In genomic region chr1:27574871-27575831, GRCh38 we compare ENCODE assay signal across 8 cellular contexts. TPM values are rescaled to one million over a fixed set of nuclear protein-coding genes. Genes with fewer than 3 reads are reported as not detected.
DNase-seq lines count a peak whose midpoint lies in the region; ATAC-seq and TF ChIP-seq lines count a peak whose summit lies in the region.

No MANE protein-coding gene starts in this region.

- ATAC-seq in GM23338 (peak; percentile 54), HG02571 (IDR thresholded peaks at IDR 0.05; ENCODE audit: unreplicated experiment) (no peak), GM18517 (IDR thresholded peaks at IDR 0.05; ENCODE audit: unreplicated experiment) (no peak)
- peak; percentile 38 for ATAC-seq in naive thymus-derived CD4-positive, alpha-beta T cell

- TF ChIP-seq CTCF in GM23338 (conservative IDR thresholded peaks at IDR 0.05; ENCODE audit: low read depth in 2 of 2): peak; percentile 53 to 60
- TF ChIP-seq CTCF in OCI-LY7 (conservative IDR thresholded peaks at IDR 0.05; ENCODE audit: low read length): peak; percentile 43; the same call in 1 of the 2 replicates

- H3K4me2 ChIP-seq in GM23338: peak overlapping the region; percentile 92
- no peak overlapping the region; the same call in 1 of the 2 replicates for H3K4me2 ChIP-seq in OCI-LY7 (ENCODE audit: low read length)

- peak overlapping the region; percentile 94 for H3K27ac Mint-ChIP-seq in GM23338
- no peak overlapping the region for H3K27ac Mint-ChIP-seq in naive thymus-derived CD4-positive, alpha-beta T cell

- H3K27me3 Mint-ChIP-seq in GM23338 (ENCODE audit: insufficient read depth, low read depth, poor library complexity): peaks cover 9% of the 10 kb centered on the region
- H3K27me3 Mint-ChIP-seq in naive thymus-derived CD4-positive, alpha-beta T cell: peaks cover 0 to 23% (median 0%) of the 10 kb centered on the region in 5 donors

- H3K27me3 ChIP-seq in GM23338 (ENCODE audit: insufficient read depth): no peaks in the 10 kb centered on the region
- no peaks in the 10 kb centered on the region for H3K27me3 ChIP-seq in naive thymus-derived CD4-positive, alpha-beta T cell (ENCODE audit: control insufficient read depth in 2 of 2, insufficient read depth in 2 of 2, low read length in 2 of 2)

- peaks cover 55% of the 10 kb centered on the region for H3K4me1 Mint-ChIP-seq in GM23338
- H3K4me1 Mint-ChIP-seq in naive thymus-derived CD4-positive, alpha-beta T cell: peaks cover 12 to 64% (median 48%) of the 10 kb centered on the region in 7 donors

- CTCF ChIA-PET in OCI-LY7 (lab: Charles Lee; ENCODE audit: unreplicated experiment): interaction anchor here (0.6 kb wide), 1 partner anchor 170 kb away, joined by 3 read pairs; no protein-coding TSS in a partner anchor
- CTCF ChIA-PET in naive thymus-derived CD4-positive, alpha-beta T cell (lab: Charles Lee): interaction anchor here (0.6 to 1.6 kb wide), 3 partner anchors 26 to 163 kb away, joined by 3 to 5 read pairs (median 3); no protein-coding TSS in a partner anchor

- intact Hi-C loops in OCI-LY7 (cut with micrococcal nuclease; ENCODE audit: unreplicated experiment): no loop called here
- intact Hi-C loops in naive thymus-derived CD4-positive, alpha-beta T cell (cut with micrococcal nuclease): no loop called here

- peak overlapping the region; percentile 66 for H3K4me3 Mint-ChIP-seq in GM23338
- peak overlapping the region in 4 of 10 donors; percentile 48 to 74 (median 62) for H3K4me3 Mint-ChIP-seq in naive thymus-derived CD4-positive, alpha-beta T cell

- H2AFZ ChIP-seq in GM23338 (no peak overlapping the region), OCI-LY7 (ENCODE audit: low read length) (no peak overlapping the region)

- H3K9me3 ChIP-seq in OCI-LY7 (ENCODE audit: low read length): no peaks in the 10 kb centered on the region
- H3K9me3 ChIP-seq in naive thymus-derived CD4-positive, alpha-beta T cell (ENCODE audit: control insufficient read depth in 2 of 3, low read length in 3 of 3): no peaks in the 10 kb centered on the region

- BruUV-seq in OCI-LY7 (replicated peaks; lab: Mats Ljungman, UMichigan): no TSS peak

- DNase-seq in GM23338 (ENCODE audit: low spot score) (peak; percentile 92), OCI-LY7 (ENCODE audit: low spot score) (no peak), fibroblast of gingiva (ENCODE audit: low read depth) (peak; percentile 74), CD1c-positive myeloid dendritic cell (ENCODE audit: extremely low spot score) (no peak)
- DNase-seq in naive thymus-derived CD4-positive, alpha-beta T cell: no peak
- DNase-seq in activated CD4-positive, CD25-positive, alpha-beta regulatory T cell treated with anti-CD3 and anti-CD28 coated beads, Interleukin-2, amount 50 U/mL, for 72 hours: no peak

- H3K9me2 ChIP-seq in GM23338 (ENCODE audit: insufficient read depth) (no peaks in the 10 kb centered on the region), OCI-LY7 (ENCODE audit: insufficient read depth, low read length) (no peaks in the 10 kb centered on the region)

- peak overlapping the region; percentile 65 for H3K4me3 ChIP-seq in GM23338
- no peak overlapping the region for H3K4me3 ChIP-seq in OCI-LY7 (ENCODE audit: low read depth, low read length, poor library complexity, severe bottlenecking)
- no peak overlapping the region for H3K4me3 ChIP-seq in naive thymus-derived CD4-positive, alpha-beta T cell (ENCODE audit: low read length)

- no peaks in the 10 kb centered on the region for H3K36me3 Mint-ChIP-seq in GM23338 (ENCODE audit: low read depth)
- H3K36me3 Mint-ChIP-seq in naive thymus-derived CD4-positive, alpha-beta T cell: peaks cover 0 to 3% (median 0%) of the 10 kb centered on the region in 5 donors

- H3F3A ChIP-seq in GM23338 (replicated peaks; ENCODE audit: low read depth): peaks cover 54% of the 10 kb centered on the region

- H3K27ac ChIP-seq in GM23338 (ENCODE audit: low read depth) (peak overlapping the region; percentile 98), OCI-LY7 (ENCODE audit: low read depth, low read length, poor library complexity, severe bottlenecking) (no peak overlapping the region)
- no peak overlapping the region for H3K27ac ChIP-seq in naive thymus-derived CD4-positive, alpha-beta T cell (ENCODE audit: low read depth, low read length)

- H3K36me3 ChIP-seq in GM23338 (ENCODE audit: insufficient read depth) (no peaks in the 10 kb centered on the region), OCI-LY7 (ENCODE audit: insufficient read depth, low read length) (no peaks in the 10 kb centered on the region)
- H3K36me3 ChIP-seq in naive thymus-derived CD4-positive, alpha-beta T cell (ENCODE audit: control insufficient read depth in 2 of 3, insufficient read depth in 3 of 3, low read length in 3 of 3): no peaks in the 10 kb centered on the region

- POLR2A ChIA-PET in OCI-LY7 (lab: Charles Lee): interaction anchor here (0.7 kb wide), 1 partner anchor 274 kb away, joined by 3 read pairs; no protein-coding TSS in a partner anchor
- POLR2A ChIA-PET in naive thymus-derived CD4-positive, alpha-beta T cell (lab: Charles Lee): no interaction called here

- H3K4me1 ChIP-seq in GM23338 (ENCODE audit: insufficient read depth) (peaks cover 47% of the 10 kb centered on the region), OCI-LY7 (ENCODE audit: insufficient read depth, low read length, poor library complexity, severe bottlenecking) (peaks cover 17% of the 10 kb centered on the region)
- peaks cover 0 to 5% of the 10 kb centered on the region in 2 donors for H3K4me1 ChIP-seq in naive thymus-derived CD4-positive, alpha-beta T cell (ENCODE audit: control insufficient read depth in 2 of 2, insufficient read depth in 2 of 2, low read length in 2 of 2)

- H4K20me1 ChIP-seq in GM23338 (replicated peaks; ENCODE audit: insufficient read depth) (peaks cover 3% of the 10 kb centered on the region; the same call in 1 of the 2 replicates), OCI-LY7 (ENCODE audit: insufficient read depth, low read length) (no peaks in the 10 kb centered on the region; the same call in 1 of the 2 replicates)

- H3K79me2 ChIP-seq in GM23338 (replicated peaks; ENCODE audit: insufficient read depth) (peaks cover 34% of the 10 kb centered on the region), OCI-LY7 (ENCODE audit: insufficient read depth, low read depth, low read length) (no peaks in the 10 kb centered on the region)

- no peaks in the 10 kb centered on the region; the same call in 2 of the 3 replicates for H3K9me3 Mint-ChIP-seq in GM23338
- H3K9me3 Mint-ChIP-seq in naive thymus-derived CD4-positive, alpha-beta T cell: no peaks in the 10 kb centered on the region

RNA-seq across cellular contexts. Expression of gene AHDC1, which starts 28.8 kb away (rescaled TPM):
- 19.1 and 22.2 TPM in 2 replicates for total RNA-seq in GM23338 (2014; rRNA removed; shearing (Covaris generic))
- 6.8 and 8.3 TPM in 2 replicates for polyA plus RNA-seq in GM23338 (2016; fragmentation: Nextera tagmentation; extraction: Ambion mirVana)
- 5.5 and 6.5 TPM in 2 replicates for total RNA-seq in OCI-LY7 (2014; rRNA removed; shearing (Covaris generic))
- 8.4 and 13.8 TPM in 2 replicates for total RNA-seq in OCI-LY7 (2022)
- 10 to 100 TPM; 18.4 to 38.8 (median 21.3) TPM for total RNA-seq in naive thymus-derived CD4-positive, alpha-beta T cell
- polyA plus RNA-seq in naive thymus-derived CD4-positive, alpha-beta T cell: 1 to 10 TPM in 1 of 2 donors, under 1 TPM in 1; 0.90 to 2.0 TPM

RNA-seq across cellular contexts. Expression of gene FGR, which starts 59.8 kb away (rescaled TPM):
- 0.16 and 0.56 TPM in 2 replicates for total RNA-seq in GM23338 (2014; rRNA removed; shearing (Covaris generic))
- polyA plus RNA-seq in GM23338 (2016; fragmentation: Nextera tagmentation; extraction: Ambion mirVana): 0.42 and 0.53 TPM in 2 replicates
- total RNA-seq in OCI-LY7 (2014; rRNA removed; shearing (Covaris generic)): 2.2 and 4.1 TPM in 2 replicates
- 0.98 and 1.2 TPM in 2 replicates for total RNA-seq in OCI-LY7 (2022)
- 100 to 1,000 TPM in 1 of 5 experiments, 10 to 100 TPM in 1, 1 to 10 TPM in 2, under 1 TPM in 1; 0.15 to 246 (median 1.9) TPM for total RNA-seq in naive thymus-derived CD4-positive, alpha-beta T cell
- polyA plus RNA-seq in naive thymus-derived CD4-positive, alpha-beta T cell: under 1 TPM; 0.70 to 0.72 TPM

Comparison
In these comparisons a context has a peak if more than half of its experiments do, and no peak if none do; other contexts are left out.
1. ATAC-seq: peak in GM23338 (single experiment) and naive thymus-derived CD4-positive, alpha-beta T cell (single experiment); none in HG02571 (single experiment) and GM18517 (single experiment).
2. DNase-seq: peak in GM23338 (single experiment) and fibroblast of gingiva (single experiment); none in OCI-LY7 (single experiment), naive thymus-derived CD4-positive, alpha-beta T cell (0 of 9), activated CD4-positive, CD25-positive, alpha-beta regulatory T cell treated with anti-CD3 and anti-CD28 coated beads, Interleukin-2, amount 50 U/mL, for 72 hours (single experiment) and CD1c-positive myeloid dendritic cell (single experiment).